8 cellular contexts compared by ENCODE assay signal in the genomic region with DNA sequence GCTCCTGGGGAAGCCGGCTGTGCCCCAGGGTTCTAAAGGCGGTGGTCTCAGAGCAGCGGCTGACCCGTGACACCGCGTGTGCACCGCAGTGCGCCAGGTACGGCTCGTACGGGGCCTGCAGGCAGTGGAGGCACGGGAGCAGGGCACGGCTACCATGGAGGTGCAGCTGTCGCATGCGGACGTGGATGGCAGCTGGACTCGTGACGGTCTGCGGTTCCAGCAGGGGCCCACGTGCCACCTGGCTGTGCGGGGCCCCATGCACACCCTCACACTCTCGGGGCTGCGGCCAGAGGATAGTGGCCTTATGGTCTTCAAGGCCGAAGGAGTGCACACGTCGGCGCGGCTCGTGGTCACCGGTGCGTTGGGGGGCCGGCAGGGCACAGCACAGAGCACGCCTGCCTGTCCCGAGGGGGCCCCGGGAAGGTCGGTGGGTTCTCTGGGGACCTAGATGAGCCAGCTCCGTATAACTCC.
DNase-seq lines count a peak whose midpoint lies in the region; ATAC-seq, FAIRE-seq and TF ChIP-seq lines count a peak whose summit lies in the region.

No MANE protein-coding gene starts in this region.

- FAIRE-seq in pancreas (lab: Jason Lieb, UNC) (no peak), frontal cortex (lab: Jason Lieb, UNC) (no peak)

- POLR2A ChIA-PET in CD4-positive, alpha-beta memory T cell (lab: Charles Lee; ENCODE audit: partially characterized antibody): interaction anchor here (0.6 to 2.4 kb wide), 9 partner anchors 56 to 210 kb away, joined by 4 to 23 read pairs (median 7); partner anchors contain the start of genes ARF1, IBA57 and TRIM11
- POLR2A ChIA-PET in GM10248 (lab: Yijun Ruan, JAX): no interaction called here

- H2AFZ ChIP-seq in Loucy (ENCODE audit: low read length): no peak overlapping the region

- H4K20me1 ChIP-seq in Loucy (ENCODE audit: insufficient read depth, low read length, poor library complexity, severe bottlenecking): no peaks in the 10 kb centered on the region

- no peaks in the 10 kb centered on the region for H3K36me3 ChIP-seq in CD4-positive, alpha-beta memory T cell (ENCODE audit: insufficient read depth, low read length)
- H3K36me3 ChIP-seq in Loucy (ENCODE audit: insufficient read depth, low read length) (no peaks in the 10 kb centered on the region), esophagus (ENCODE audit: control insufficient read depth in 2 of 2, insufficient read depth in 2 of 2, low read length in 1 of 2) (peaks cover 0 to 21% of the 10 kb centered on the region in 2 donors), pancreas (no peaks in the 10 kb centered on the region)

- no peaks in the 10 kb centered on the region for H3K27me3 ChIP-seq in CD4-positive, alpha-beta memory T cell (ENCODE audit: insufficient read depth, low read length)
- H3K27me3 ChIP-seq in Loucy (ENCODE audit: insufficient read depth, low read length, poor library complexity, severe bottlenecking) (no peaks in the 10 kb centered on the region), esophagus (ENCODE audit: control insufficient read depth in 1 of 2, insufficient read depth in 2 of 2, low read length in 2 of 2) (no peaks in the 10 kb centered on the region), pancreas (no peaks in the 10 kb centered on the region)

- H3K9me3 ChIP-seq in CD4-positive, alpha-beta memory T cell (ENCODE audit: control insufficient read depth in 1 of 2, low read length in 2 of 2): no peaks in the 10 kb centered on the region
- H3K9me3 ChIP-seq in Loucy (ENCODE audit: insufficient read depth, low read depth, low read length) (no peaks in the 10 kb centered on the region), esophagus (ENCODE audit: control insufficient read depth in 2 of 2, insufficient read depth in 1 of 2, low read depth in 1 of 2, low read length in 1 of 2) (no peaks in the 10 kb centered on the region), pancreas (no peaks in the 10 kb centered on the region)

- H3K27me3 Mint-ChIP-seq in CD4-positive, alpha-beta memory T cell: no peaks in the 10 kb centered on the region

- H3K9me3 Mint-ChIP-seq in CD4-positive, alpha-beta memory T cell: no peaks in the 10 kb centered on the region

- H3K27ac Mint-ChIP-seq in CD4-positive, alpha-beta memory T cell: peak overlapping the region in 2 of 7 donors; percentile 52 to 56

- CTCF ChIA-PET in CD4-positive, alpha-beta memory T cell (lab: Charles Lee; ENCODE audit: partially characterized antibody): interaction anchor here (0.6 to 1.6 kb wide), 4 partner anchors 10 to 391 kb away, joined by 3 to 4 read pairs (median 3); no protein-coding TSS in a partner anchor
- CTCF ChIA-PET in GM10248 (lab: Yijun Ruan, JAX): interaction anchor here (1.3 kb wide), 1 partner anchor 111 kb away, joined by 3 read pairs; the partner anchor contains the start of gene IBA57

- peak overlapping the region; percentile 74 for H3K4me2 ChIP-seq in Loucy (ENCODE audit: low read depth, low read length, poor library complexity, severe bottlenecking)

- 28 to 65% methylated on average over 19 to 37 of the region's 37 CpGs for WGBS in esophagus, 2 donors
- WGBS in pancreas, 2 donors: 53 to 54% methylated on average over 28 to 37 of the region's 37 CpGs

- H3F3A ChIP-seq in Loucy (ENCODE audit: low read depth): no peaks in the 10 kb centered on the region

- H3K4me3 Mint-ChIP-seq in CD4-positive, alpha-beta memory T cell: peak overlapping the region; percentile 79 to 86 (median 82)

- intact Hi-C loops in CD4-positive, alpha-beta memory T cell (cut with micrococcal nuclease): loop anchor here (1.0 to 5.0 kb wide), 4 partner anchors 63 to 181 kb away; partner anchors contain the start of genes IBA57 and TRIM11
- intact Hi-C loops in pancreas (cut with DNase I): no loop called here

- H3K27ac ChIP-seq in CD4-positive, alpha-beta memory T cell (ENCODE audit: low read depth, low read length): peak overlapping the region; percentile 53
- H3K27ac ChIP-seq in esophagus (ENCODE audit: low read depth in 2 of 2, low read length in 1 of 2): no peak overlapping the region
- no peak overlapping the region for H3K27ac ChIP-seq in pancreas

- H3K79me2 ChIP-seq in Loucy (ENCODE audit: insufficient read depth, low read length): no peaks in the 10 kb centered on the region

- no peak for DNase-seq in CD4-positive, alpha-beta memory T cell
- peak in 2 of 6 donors; percentile 13 to 41 for DNase-seq in pancreas
- no peak for DNase-seq in GM10248 (ENCODE audit: extremely low spot score)
- DNase-seq in dedifferentiated amniotic fluid mesenchymal stem cell (ENCODE audit: extremely low spot score): no peak
- no peak for DNase-seq in stimulated activated naive CD4-positive, alpha-beta T cell treated with Interleukin-2 at 50 U/mL for 16 hours (lab: John Stamatoyannopoulos, UW)
- DNase-seq in frontal cortex (ENCODE audit: low spot score in 2 of 2): no peak

- peak; percentile 4 to 23 (median 14) for ATAC-seq in pancreas

- no peak overlapping the region for H3K9ac ChIP-seq in Loucy (ENCODE audit: low read depth, low read length, poor library complexity, severe bottlenecking)

- H3K9me2 ChIP-seq in Loucy (replicated peaks; ENCODE audit: low read depth, low read length): no peaks in the 10 kb centered on the region

- TF ChIP-seq CTCF in Loucy (conservative IDR thresholded peaks at IDR 0.05; ENCODE audit: low read length): no peak
- TF ChIP-seq CTCF in pancreas (IDR thresholded peaks at IDR 0.05): no peak
- no peak for TF ChIP-seq CTCF in GM10248 (IDR thresholded peaks at IDR 0.05; ENCODE audit: control extremely low read depth, extremely low read depth, low read depth, missing control alignments)

- H3K4me1 ChIP-seq in CD4-positive, alpha-beta memory T cell (ENCODE audit: insufficient read depth, low read length): peaks cover 8% of the 10 kb centered on the region
- H3K4me1 ChIP-seq in Loucy (ENCODE audit: insufficient read depth, low read length, poor library complexity, severe bottlenecking) (no peaks in the 10 kb centered on the region), esophagus (ENCODE audit: control insufficient read depth in 2 of 2, insufficient read depth in 2 of 2, low read length in 1 of 2) (peaks cover 0 to 4% of the 10 kb centered on the region in 2 donors), pancreas (no peaks in the 10 kb centered on the region)

- peaks cover 2 to 14% (median 9%) of the 10 kb centered on the region in 4 donors for H3K4me1 Mint-ChIP-seq in CD4-positive, alpha-beta memory T cell

- H3K36me3 Mint-ChIP-seq in CD4-positive, alpha-beta memory T cell: peaks cover 0 to 6% of the 10 kb centered on the region in 2 donors

- H3K4me3 ChIP-seq in CD4-positive, alpha-beta memory T cell (ENCODE audit: low read length in 2 of 2): peak overlapping the region in 1 of 2 donors; percentile 62
- H3K4me3 ChIP-seq in Loucy (ENCODE audit: low read length, poor library complexity, severe bottlenecking): no peak overlapping the region
- peak overlapping the region; percentile 60 to 62 for H3K4me3 ChIP-seq in esophagus (ENCODE audit: low read depth in 1 of 2, low read length in 2 of 2)
- peak overlapping the region in 2 of 4 donors; percentile 49 to 51 for H3K4me3 ChIP-seq in pancreas
